Comparison of ENCODE assay signal across 12 cellular contexts in the genomic region with DNA sequence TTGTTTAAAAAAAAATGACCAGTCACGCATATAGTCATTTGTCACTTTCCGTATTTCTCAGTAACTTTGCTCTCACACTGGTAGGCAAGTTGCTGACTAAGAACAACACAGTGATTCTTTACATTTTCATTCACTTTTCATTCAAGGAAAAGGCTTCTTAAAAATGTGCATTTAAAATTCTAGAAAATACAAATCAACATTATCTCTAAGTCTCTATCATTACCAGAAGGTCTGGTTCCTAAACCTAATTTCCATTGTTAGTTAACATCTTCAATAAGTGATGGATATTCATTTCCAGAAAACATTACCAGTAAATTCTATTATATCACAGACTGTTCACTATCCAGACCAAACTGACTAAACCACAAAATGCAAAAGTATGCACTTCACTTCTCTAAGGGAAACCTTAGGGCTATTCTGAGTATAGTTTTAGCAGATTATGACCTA.
DNase-seq lines count a peak whose midpoint lies in the region; ATAC-seq and TF ChIP-seq lines count a peak whose summit lies in the region.
"Had no signal": no experiment of that assay in that cellular context is flagged by ENCODE, and none has a peak within 500 bp of the region (broad histone marks: within the 10 kb centered on the region; RNA-seq: fewer than 3 reads in every experiment).

No MANE protein-coding gene starts in this region.

- H3K36me3 Mint-ChIP-seq in mesothelial cell of epicardium: peaks cover 1% of the 10 kb centered on the region

- H3K36me3 ChIP-seq in HEK293 (ENCODE audit: control insufficient read depth in 2 of 2, insufficient read depth in 1 of 2, low read length in 2 of 2): no peaks in the 10 kb centered on the region

- POLR2A ChIA-PET in HEK293 (lab: Yijun Ruan, JAX): no interaction called here

- CTCF ChIA-PET in HEK293 (lab: Yijun Ruan, JAX): interaction anchor here (0.7 kb wide), 1 partner anchor 68 kb away, joined by 3 read pairs; no protein-coding TSS in a partner anchor

- no peaks in the 10 kb centered on the region for H3K27me3 Mint-ChIP-seq in mesothelial cell of epicardium (ENCODE audit: low read depth)
- H3K27me3 Mint-ChIP-seq: B cell; central memory CD8-positive, alpha-beta T cell had no signal

- peak; percentile 86 for ATAC-seq in GM19025 (IDR thresholded peaks at IDR 0.05; ENCODE audit: low read depth, unreplicated experiment)
- ATAC-seq in HG03280 (IDR thresholded peaks at IDR 0.05; ENCODE audit: unreplicated experiment): peak; percentile 83
- ATAC-seq in esophagus mucosa: no peak

- H3K9me3 ChIP-seq in HEK293 (ENCODE audit: control insufficient read depth, insufficient read depth, low read depth, low read length): no peaks in the 10 kb centered on the region

- H3K4me3 Mint-ChIP-seq in mesothelial cell of epicardium: no peak overlapping the region
- H3K4me3 Mint-ChIP-seq: B cell; central memory CD8-positive, alpha-beta T cell had no signal

- H3K9me3 Mint-ChIP-seq in mesothelial cell of epicardium: no peaks in the 10 kb centered on the region
- H3K9me3 Mint-ChIP-seq: central memory CD8-positive, alpha-beta T cell had no signal

- no peak overlapping the region for H3K27ac Mint-ChIP-seq in mesothelial cell of epicardium
- H3K27ac Mint-ChIP-seq: B cell had no signal

- TF ChIP-seq CTCF in GM12864 (IDR thresholded peaks at IDR 0.05; ENCODE audit: low read depth, low read length, missing control alignments) (no peak), HEK293 (tag by site-specific recombination; IDR thresholded peaks at IDR 0.05) (no peak), mesothelial cell of epicardium (IDR thresholded peaks at IDR 0.05; ENCODE audit: unreplicated experiment) (no peak)

- H3K4me3 ChIP-seq in GM12864 (ENCODE audit: low read depth, low read length): no peak overlapping the region
- H3K4me3 ChIP-seq in HEK293 (ENCODE audit: low read depth, low read length): no peak overlapping the region

- peak; percentile 18 for DNase-seq in GM12864 (ENCODE audit: low read depth)
- DNase-seq in mesothelial cell of epicardium (ENCODE audit: low spot score in 2 of 2, unreplicated experiment in 2 of 2): no peak
- no peak for DNase-seq in H4 (ENCODE audit: low spot score)
- no peak for DNase-seq in NCI-H1436 treated with DMSO at 0.1 percent for 48 hours (lab: John Stamatoyannopoulos, UW)
- DNase-seq: NCI-H2029, T-helper 9 cell had no signal

- H3K4me1 ChIP-seq in HEK293 (ENCODE audit: control insufficient read depth, insufficient read depth, low read length): no peaks in the 10 kb centered on the region

- no peak overlapping the region for H3K27ac ChIP-seq in HEK293 (ENCODE audit: extremely low read depth, low read depth, low read length)

- no peaks in the 10 kb centered on the region for H3K4me1 Mint-ChIP-seq in mesothelial cell of epicardium
- H3K4me1 Mint-ChIP-seq: B cell; central memory CD8-positive, alpha-beta T cell had no signal

TF ChIP-seq in HEK293, 187 proteins besides CTCF, POLR2A, EP300 and RAD21:
- TF ChIP-seq ZNF423 (tag by site-specific recombination; IDR thresholded peaks at IDR 0.05) (no peak), ZNF513 (tag by site-specific recombination; IDR thresholded peaks at IDR 0.05) (no peak), PRDM1 (tag by site-specific recombination; IDR thresholded peaks at IDR 0.05) (0 out of 2 replicates have a peak, but pooled peaks have one; percentile 9), ZNF670 (tag by site-specific recombination; IDR thresholded peaks at IDR 0.05; ENCODE audit: low read depth) (no peak), ZNF404 (tag by site-specific recombination; IDR thresholded peaks at IDR 0.05) (no peak), ZNF214 (tag by site-specific recombination; IDR thresholded peaks at IDR 0.05; ENCODE audit: borderline replicate concordance) (no peak), ZBTB1 (tag by site-specific recombination; IDR thresholded peaks at IDR 0.05) (no peak)
